In genomic region chr10:17795088-17795487, GRCh38 we compare ENCODE assay signal across 15 cellular contexts. TPM values are rescaled to one million over a fixed set of nuclear protein-coding genes. Genes with fewer than 3 reads are reported as not detected.
"Had no signal": no experiment of that assay in that cellular context is flagged by ENCODE, and none has a peak within 500 bp of the region (broad histone marks: within the 10 kb centered on the region; RNA-seq: fewer than 3 reads in every experiment).

No MANE protein-coding gene starts in this region.

- H3K4me3 Mint-ChIP-seq: natural killer cell, neural crest cell, type B pancreatic cell had no signal

- H3K4me3 ChIP-seq: smooth muscle cell had no signal

- H3K9me3 Mint-ChIP-seq: natural killer cell, type B pancreatic cell had no signal

- H3K27me3 Mint-ChIP-seq: type B pancreatic cell had no signal

- FAIRE-seq: endothelial cell of umbilical vein, urothelium cell line had no signal

- H3K27me3 ChIP-seq: foreskin keratinocyte had no signal

- H3K4me1 Mint-ChIP-seq: neural crest cell had no signal

- H3K27ac Mint-ChIP-seq: natural killer cell had no signal

- DNase-seq: cortex of kidney; erythroblast; foreskin keratinocyte; mammary epithelial cell; natural killer cell; right cardiac atrium; stimulated activated CD4-positive, alpha-beta T cell treated with anti-CD3 and anti-CD28 coated beads, Interleukin-2, amount 100 ng/mL, for 48 hours; stimulated activated naive CD4-positive, alpha-beta T cell treated with Interleukin-2 at 50 U/mL for 16 hours had no signal

- H3K4me1 ChIP-seq: foreskin keratinocyte had no signal

- H3K27ac ChIP-seq: foreskin keratinocyte had no signal

- H3K36me3 Mint-ChIP-seq: natural killer cell, type B pancreatic cell had no signal

- ATAC-seq: foreskin keratinocyte, natural killer cell, right cardiac atrium had no signal

RNA-seq across cellular contexts. Expression of gene MRC1, which starts 14.1 kb away (rescaled TPM):
- total RNA-seq: mammary epithelial cell, neural crest cell, osteocyte, progenitor cell of endocrine pancreas, smooth muscle cell had no signal
- polyA plus RNA-seq: foreskin keratinocyte, smooth muscle cell had no signal

RNA-seq across cellular contexts. Expression of gene TMEM236, which starts 43.1 kb away (rescaled TPM):
- total RNA-seq: neural crest cell had no signal
- polyA plus RNA-seq: foreskin keratinocyte, smooth muscle cell had no signal
